8 cellular contexts compared by ENCODE assay signal in genomic region chr6:33417903-33418689, GRCh38. TPM values are rescaled to one million over a fixed set of nuclear protein-coding genes. Genes with fewer than 3 reads are reported as not detected.
DNase-seq lines count a peak whose midpoint lies in the region; TF ChIP-seq lines count a peak whose summit lies in the region.

TSS of gene CUTA (minus strand) at chr6:33418107. CDS start at chr6:33418000, 107 bp downstream.

- H3K4me3 Mint-ChIP-seq in H9, result peak within 1 kb of the TSS; percentile 97 to 98
- peak within 1 kb of the TSS; percentile 96 for H3K4me3 Mint-ChIP-seq in neural crest cell

- H2BK120ac ChIP-seq in H9 (ENCODE audit: low read depth, low read length, poor library complexity, severe bottlenecking), result no peak within 1 kb of the TSS

- H4K91ac ChIP-seq in H9 (ENCODE audit: insufficient read length, low read depth, low read length), result no peak within 1 kb of the TSS

- DNase-seq in G401 (ENCODE audit: low spot score) (peak; percentile 100), H9 (peak; percentile 100), MG63 (peak; percentile 99), SIG-M5 (lab: John Stamatoyannopoulos, UW) (peak; percentile 96), activated gamma-delta T cell treated with Interleukin-2 at 50 U/mL for 16 hours (peak; percentile 99), fibroblast of villous mesenchyme (ENCODE audit: low read depth) (peak; percentile 100), neural crest cell (ENCODE audit: low read depth, low spot score) (peak; percentile 93), stromal cell of bone marrow (ENCODE audit: low read depth) (peak; percentile 100)

- no peak within 1 kb of the TSS for H2AK5ac ChIP-seq in H9 (ENCODE audit: insufficient read length, low read length)

- peak within 1 kb of the TSS; percentile 3 for H2BK12ac ChIP-seq in H9 (ENCODE audit: insufficient read length, low read depth, low read length)

- H3K4ac ChIP-seq in H9 (ENCODE audit: low read depth, low read length), result peak within 1 kb of the TSS; percentile 6; the same call in 1 of the 2 replicates

- H3K4me3 ChIP-seq in MG63, result peak within 1 kb of the TSS; percentile 60
- H3K4me3 ChIP-seq in fibroblast of villous mesenchyme (ENCODE audit: low read depth, low read length), result peak within 1 kb of the TSS; percentile 93

- H3K27ac Mint-ChIP-seq in H9 (peak within 1 kb of the TSS; percentile 98 to 100 (median 98)), neural crest cell (ENCODE audit: unreplicated experiment) (peak within 1 kb of the TSS; percentile 99)

- no peak within 1 kb of the TSS for H3K23ac ChIP-seq in H9 (ENCODE audit: insufficient read length, low read depth, low read length)

- H3K4me1 Mint-ChIP-seq in H9 (peaks cover 53 to 69% of the 10 kb centered on the region in 2 experiments), neural crest cell (peaks cover 80% of the 10 kb centered on the region)

- no peak within 1 kb of the TSS for H4K8ac ChIP-seq in H9 (replicated peaks; ENCODE audit: insufficient read length, low read depth, low read length)

- no peak within 1 kb of the TSS for H2AFZ ChIP-seq in H9 (ENCODE audit: low read length)

- peak within 1 kb of the TSS; percentile 96 for H3K4me2 ChIP-seq in H9 (ENCODE audit: insufficient read depth, insufficient read length, low read length)

- no peak within 1 kb of the TSS for H3K56ac ChIP-seq in H9 (ENCODE audit: insufficient read length, low read depth, low read length)

- H2BK20ac ChIP-seq in H9 (ENCODE audit: low read depth, low read length, poor library complexity, severe bottlenecking), result no peak within 1 kb of the TSS

- H3K9me3 Mint-ChIP-seq in H9, result no peaks in the 10 kb centered on the region
- no peaks in the 10 kb centered on the region for H3K9me3 Mint-ChIP-seq in neural crest cell

- no peak within 1 kb of the TSS for H2BK15ac ChIP-seq in H9 (ENCODE audit: low read depth, low read length)

- H3K27me3 Mint-ChIP-seq in H9 (ENCODE audit: low read depth) (peaks cover 1% of the 10 kb centered on the region), neural crest cell (ENCODE audit: low read depth) (peaks cover 9% of the 10 kb centered on the region)

- peaks cover 3% of the 10 kb centered on the region; the same call in 1 of the 2 replicates for H3K4me1 ChIP-seq in H9 (ENCODE audit: insufficient read depth, low read length)

- WGBS in H9 (ENCODE audit: extremely low coverage, insufficient read length, low lambda C conversion rate), result no CpG with 5 or more reads among the region's 51 CpGs

- H3K23me2 ChIP-seq in H9 (ENCODE audit: insufficient read length, low read depth, low read length, poor library complexity, severe bottlenecking), result peaks cover 21% of the 10 kb centered on the region

- H4K20me1 ChIP-seq in H9 (ENCODE audit: control insufficient read depth, insufficient read depth, insufficient read length), result no peaks in the 10 kb centered on the region

- H3K36me3 ChIP-seq in MG63, result peaks cover 13% of the 10 kb centered on the region

- peak within 1 kb of the TSS; percentile 68 for H3T11ph ChIP-seq in H9 (ENCODE audit: low read length)

- peak; percentile 72 for TF ChIP-seq CTCF in H9 (conservative IDR thresholded peaks at IDR 0.05)
- TF ChIP-seq CTCF in fibroblast of villous mesenchyme (IDR thresholded peaks at IDR 0.05; ENCODE audit: insufficient read depth, low read depth, low read length), result peak; percentile 17
- TF ChIP-seq CTCF in neural crest cell (conservative IDR thresholded peaks at IDR 0.05), result peak; percentile 47

- peak within 1 kb of the TSS; percentile 39 for H3K14ac ChIP-seq in H9 (ENCODE audit: insufficient read depth, low read length)

- peaks cover 10% of the 10 kb centered on the region; the same call in 1 of the 2 replicates for H3K79me2 ChIP-seq in H9 (ENCODE audit: insufficient read depth, low read length)

- peak within 1 kb of the TSS; percentile 84 for H3K27ac ChIP-seq in H9 (ENCODE audit: insufficient read length, low read depth, low read length)

- no peaks in the 10 kb centered on the region for H3K27me3 ChIP-seq in H9 (ENCODE audit: insufficient read depth, low read length)
- H3K27me3 ChIP-seq in MG63, result no peaks in the 10 kb centered on the region

- peak within 1 kb of the TSS; percentile 81 for H3K9ac ChIP-seq in H9 (ENCODE audit: extremely low read depth, insufficient read length, low read length)

- H3K9me3 ChIP-seq in H9 (ENCODE audit: control insufficient read depth, low read depth, low read length) (no peaks in the 10 kb centered on the region), MG63 (no peaks in the 10 kb centered on the region)

- peak within 1 kb of the TSS; percentile 25 for H2BK5ac ChIP-seq in H9 (ENCODE audit: insufficient read length, low read length)

- H3K36me3 Mint-ChIP-seq in H9 (ENCODE audit: insufficient read depth in 1 of 3, low read depth in 3 of 3), result peaks cover 30 to 54% (median 50%) of the 10 kb centered on the region in 3 experiments
- H3K36me3 Mint-ChIP-seq in neural crest cell (ENCODE audit: low read depth), result peaks cover 11% of the 10 kb centered on the region

- H4K5ac ChIP-seq in H9 (ENCODE audit: insufficient read length, low read depth, low read length), result peak within 1 kb of the TSS; percentile 7

- in situ Hi-C loops in G401 (cut with HindIII; ENCODE audit: low sequenced_read_pairs), result no loop called here

- H3K18ac ChIP-seq in H9 (ENCODE audit: insufficient read length, low read depth, low read length), result peak within 1 kb of the TSS; percentile 50

- H3K79me1 ChIP-seq in H9 (ENCODE audit: insufficient read depth, low read depth, low read length, poor library complexity, severe bottlenecking), result no peaks in the 10 kb centered on the region

RNA-seq across cellular contexts. Expression of gene CUTA, which starts in this region (rescaled TPM):
- total RNA-seq in G401 (2014; rRNA removed; shearing (Covaris generic)), result 304 and 376 TPM in 2 replicates
- total RNA-seq in H9 (2021) (257 and 264 TPM in 2 replicates), fibroblast of villous mesenchyme (155 and 201 TPM in 2 replicates), neural crest cell (319 and 326 TPM in 2 replicates)
- 158 and 230 TPM in 2 replicates for total RNA-seq in MG63 (2014; rRNA removed; shearing (Covaris generic); ENCODE audit: low replicate concordance)

Comparison
In these comparisons a context has a peak if more than half of its experiments do, and no peak if none do; other contexts are left out.
1. Peak in every context shown above with its lines: DNase-seq, H3K4me3 ChIP-seq and H3K27ac ChIP-seq.
2. CTCF ChIP-seq: peak in every context shown above with its lines; median percentile 72 in H9; 47 in neural crest cell; 17 in fibroblast of villous mesenchyme.